Comparison of ENCODE assay signal across 18 cellular contexts in genomic region chr20:45894797-45895196, GRCh38.
"Had no signal": no experiment of that assay in that cellular context is flagged by ENCODE, and none has a peak within 500 bp of the region (broad histone marks: within the 10 kb centered on the region; RNA-seq: fewer than 3 reads in every experiment).

No MANE protein-coding gene starts in this region.

- H3K27ac Mint-ChIP-seq: endodermal cell; mesothelial cell of epicardium; natural killer cell treated with Interleukin-12 subunit alpha and Interleukin-12 subunit beta and Interleukin-15 and Interleukin-18, amount 100 ng/mL, for 72 hours had no signal

- H3K27me3 Mint-ChIP-seq: natural killer cell treated with Interleukin-12 subunit alpha and Interleukin-12 subunit beta and Interleukin-15 and Interleukin-18, amount 100 ng/mL, for 72 hours had no signal

- H3K36me3 Mint-ChIP-seq: natural killer cell treated with Interleukin-12 subunit alpha and Interleukin-12 subunit beta and Interleukin-15 and Interleukin-18, amount 100 ng/mL, for 72 hours had no signal

- H3K4me3 ChIP-seq: colonic mucosa, heart left ventricle, right atrium auricular region, stomach had no signal

- H3K9me3 Mint-ChIP-seq: endodermal cell; mesothelial cell of epicardium; natural killer cell treated with Interleukin-12 subunit alpha and Interleukin-12 subunit beta and Interleukin-15 and Interleukin-18, amount 100 ng/mL, for 72 hours had no signal

- DNase-seq: colonic mucosa; effector CD4-positive, alpha-beta T cell; endodermal cell; heart left ventricle; hippocampal formation; mammary epithelial cell; small intestine; stimulated activated CD4-positive, alpha-beta T cell treated with anti-CD3 and anti-CD28 coated beads, Interleukin-12 subunit alpha, Interleukin-12 subunit beta, amount 100 ng/mL, for 4 hours; stimulated activated naive CD4-positive, alpha-beta T cell; stomach; trophoblast cell had no signal

- H3K27me3 ChIP-seq: colonic mucosa, heart left ventricle, neutrophil, right atrium auricular region, stomach had no signal

- H3K27ac ChIP-seq: colonic mucosa, heart left ventricle, neutrophil, right atrium auricular region, stomach had no signal

- H3K4me3 Mint-ChIP-seq: endodermal cell, mesothelial cell of epicardium had no signal

- H3K9me3 ChIP-seq: colonic mucosa, heart left ventricle, neutrophil, right atrium auricular region, stomach had no signal

- ATAC-seq: heart left ventricle; left lobe of liver; natural killer cell treated with Interleukin-12 subunit alpha and Interleukin-12 subunit beta and Interleukin-15 and Interleukin-18, amount 100 ng/mL, for 72 hours had no signal

- FAIRE-seq: frontal cortex, islet of Langerhans, small intestine had no signal
